In the genomic region with DNA sequence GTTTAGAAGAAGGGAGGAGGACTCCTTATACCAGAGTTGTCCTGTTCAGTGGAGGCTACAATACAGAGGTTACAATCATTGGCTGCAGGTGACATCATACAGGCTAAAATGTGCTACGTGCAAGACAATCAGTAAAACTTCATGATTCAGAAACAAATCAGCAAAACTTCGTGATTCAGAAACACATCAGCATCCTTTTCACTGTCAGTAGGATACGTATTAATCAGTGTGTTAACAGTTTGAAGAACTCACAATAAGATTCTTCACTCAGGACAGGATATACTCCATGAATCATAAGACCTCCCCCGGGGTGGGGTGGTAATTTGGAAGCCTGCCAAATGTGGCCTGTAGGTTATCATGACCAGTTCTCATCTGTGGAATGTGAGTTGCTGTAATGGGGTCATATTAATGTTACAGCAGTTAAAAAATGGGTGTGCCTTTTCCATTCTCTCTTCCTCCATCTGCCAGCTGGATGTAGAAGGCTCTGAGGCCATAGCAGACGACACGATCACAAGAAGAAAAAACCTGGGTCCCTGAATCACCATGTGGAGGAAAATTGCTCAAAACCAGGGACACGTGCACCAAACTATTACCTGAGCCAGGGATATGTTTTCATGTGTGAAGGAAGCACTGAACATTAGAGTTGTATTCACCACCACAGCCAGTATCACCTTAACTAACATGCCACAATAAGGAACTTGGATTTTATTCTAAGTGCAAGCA, we compare ENCODE assay signal across 10 cellular contexts.
DNase-seq lines count a peak whose midpoint lies in the region; ATAC-seq, FAIRE-seq and TF ChIP-seq lines count a peak whose summit lies in the region.
"Had no signal": no experiment of that assay in that cellular context is flagged by ENCODE, and none has a peak within 500 bp of the region (broad histone marks: within the 10 kb centered on the region; RNA-seq: fewer than 3 reads in every experiment).

No MANE protein-coding gene starts in this region.

- ATAC-seq in SK-N-SH treated with all-trans-retinoic acid at 6 μM for 48 hours (peak; percentile 89), foreskin keratinocyte (peak; percentile 93), GM21786 (IDR thresholded peaks at IDR 0.05; ENCODE audit: unreplicated experiment) (no peak)
- ATAC-seq in stimulated activated effector memory CD8-positive, alpha-beta T cell treated with anti-CD3 and anti-CD28 coated beads, Interleukin-12 subunit alpha, Interleukin-12 subunit beta, amount 100 ng/mL, for 72 hours = peak; percentile 99

- no peak for FAIRE-seq in D721Med (lab: Jason Lieb, UNC)

- H3K27ac ChIP-seq in foreskin keratinocyte = peak overlapping the region; percentile 95
- H3K27ac ChIP-seq: neutrophil had no signal

- intact Hi-C loops in activated naive CD4-positive, alpha-beta T cell treated with anti-CD3 and anti-CD28 coated beads for 36 hours (cut with micrococcal nuclease) = loop anchor here (2.0 kb wide), 1 partner anchor 62 kb away; no protein-coding TSS in a partner anchor

- peak overlapping the region; percentile 7 for H3K27ac Mint-ChIP-seq in activated naive CD4-positive, alpha-beta T cell treated with anti-CD3 and anti-CD28 coated beads for 36 hours
- H3K27ac Mint-ChIP-seq in stimulated activated effector memory CD8-positive, alpha-beta T cell treated with anti-CD3 and anti-CD28 coated beads, Interleukin-12 subunit alpha, Interleukin-12 subunit beta, amount 100 ng/mL, for 72 hours = peak overlapping the region; percentile 93
- H3K27ac Mint-ChIP-seq: activated naive CD4-positive, alpha-beta T cell treated with anti-CD3 and anti-CD28 coated beads, Interleukin-2, amount 50 U/mL, for 24 hours had no signal

- TF ChIP-seq CTCF in foreskin keratinocyte (conservative IDR thresholded peaks at IDR 0.05) (no peak), D721Med (IDR thresholded peaks at IDR 0.05; ENCODE audit: insufficient read depth, missing control alignments) (no peak)

- H3K36me3 Mint-ChIP-seq in activated naive CD4-positive, alpha-beta T cell treated with anti-CD3 and anti-CD28 coated beads for 36 hours (ENCODE audit: low read depth) = no peaks in the 10 kb centered on the region
- H3K36me3 Mint-ChIP-seq in stimulated activated effector memory CD8-positive, alpha-beta T cell treated with anti-CD3 and anti-CD28 coated beads, Interleukin-12 subunit alpha, Interleukin-12 subunit beta, amount 100 ng/mL, for 72 hours = no peaks in the 10 kb centered on the region

- H3K9me3 Mint-ChIP-seq in activated naive CD4-positive, alpha-beta T cell treated with anti-CD3 and anti-CD28 coated beads for 36 hours = peaks cover 2% of the 10 kb centered on the region
- H3K9me3 Mint-ChIP-seq in stimulated activated effector memory CD8-positive, alpha-beta T cell treated with anti-CD3 and anti-CD28 coated beads, Interleukin-12 subunit alpha, Interleukin-12 subunit beta, amount 100 ng/mL, for 72 hours = peaks cover 7% of the 10 kb centered on the region
- H3K9me3 Mint-ChIP-seq: activated naive CD4-positive, alpha-beta T cell treated with anti-CD3 and anti-CD28 coated beads, Interleukin-2, amount 50 U/mL, for 24 hours had no signal

- no peaks in the 10 kb centered on the region for H3K27me3 ChIP-seq in foreskin keratinocyte
- H3K27me3 ChIP-seq: neutrophil had no signal

- no peak overlapping the region for H3K4me3 Mint-ChIP-seq in activated naive CD4-positive, alpha-beta T cell treated with anti-CD3 and anti-CD28 coated beads for 36 hours
- no peak overlapping the region for H3K4me3 Mint-ChIP-seq in stimulated activated effector memory CD8-positive, alpha-beta T cell treated with anti-CD3 and anti-CD28 coated beads, Interleukin-12 subunit alpha, Interleukin-12 subunit beta, amount 100 ng/mL, for 72 hours
- H3K4me3 Mint-ChIP-seq: activated naive CD4-positive, alpha-beta T cell treated with anti-CD3 and anti-CD28 coated beads, Interleukin-2, amount 50 U/mL, for 24 hours had no signal

- no peaks in the 10 kb centered on the region for H3K27me3 Mint-ChIP-seq in activated naive CD4-positive, alpha-beta T cell treated with anti-CD3 and anti-CD28 coated beads for 36 hours (ENCODE audit: low read depth)
- H3K27me3 Mint-ChIP-seq: activated naive CD4-positive, alpha-beta T cell treated with anti-CD3 and anti-CD28 coated beads, Interleukin-2, amount 50 U/mL, for 24 hours had no signal

- H3K4me1 Mint-ChIP-seq in activated naive CD4-positive, alpha-beta T cell treated with anti-CD3 and anti-CD28 coated beads for 36 hours (ENCODE audit: low read depth) = peaks cover 8% of the 10 kb centered on the region
- H3K4me1 Mint-ChIP-seq in stimulated activated effector memory CD8-positive, alpha-beta T cell treated with anti-CD3 and anti-CD28 coated beads, Interleukin-12 subunit alpha, Interleukin-12 subunit beta, amount 100 ng/mL, for 72 hours = peaks cover 21% of the 10 kb centered on the region
- H3K4me1 Mint-ChIP-seq: activated naive CD4-positive, alpha-beta T cell treated with anti-CD3 and anti-CD28 coated beads, Interleukin-2, amount 50 U/mL, for 24 hours had no signal

- DNase-seq in activated naive CD4-positive, alpha-beta T cell treated with anti-CD3 and anti-CD28 coated beads for 36 hours = peak; percentile 71
- no peak for DNase-seq in activated naive CD4-positive, alpha-beta T cell (lab: John Stamatoyannopoulos, UW)
- DNase-seq in foreskin keratinocyte (peak; percentile 100), NCI-H510A treated with DMSO at 0.1 percent for 48 hours (lab: John Stamatoyannopoulos, UW) (no peak), D721Med (ENCODE audit: insufficient read length, low spot score) (no peak)
- peak; percentile 50 to 73 for DNase-seq in stimulated activated effector memory CD8-positive, alpha-beta T cell treated with anti-CD3 and anti-CD28 coated beads, Interleukin-12 subunit alpha, Interleukin-12 subunit beta, amount 100 ng/mL, for 72 hours (ENCODE audit: low spot score in 2 of 2)

- peaks cover 27% of the 10 kb centered on the region for H3K4me1 ChIP-seq in foreskin keratinocyte

- CTCF ChIA-PET in activated naive CD4-positive, alpha-beta T cell treated with anti-CD3 and anti-CD28 coated beads for 36 hours (lab: Charles Lee) = no interaction called here

TF ChIP-seq in SK-N-SH treated with all-trans-retinoic acid at 6 μM for 48 hours, 23 proteins besides CTCF, POLR2A, EP300 and RAD21 (continues in another document):
- TF ChIP-seq BACH2 (CRISPR knock-in tag; IDR thresholded peaks at IDR 0.05; ENCODE audit: borderline replicate concordance) = no peak
- peak; percentile 72; the same call in 1 of the 2 replicates for TF ChIP-seq ISL1 (CRISPR knock-in tag; IDR thresholded peaks at IDR 0.05)
- no peak for TF ChIP-seq RARB (CRISPR knock-in tag; IDR thresholded peaks at IDR 0.05)
- no peak for TF ChIP-seq SNAI2 (CRISPR knock-in tag; IDR thresholded peaks at IDR 0.05)
- TF ChIP-seq, protein P1, sequence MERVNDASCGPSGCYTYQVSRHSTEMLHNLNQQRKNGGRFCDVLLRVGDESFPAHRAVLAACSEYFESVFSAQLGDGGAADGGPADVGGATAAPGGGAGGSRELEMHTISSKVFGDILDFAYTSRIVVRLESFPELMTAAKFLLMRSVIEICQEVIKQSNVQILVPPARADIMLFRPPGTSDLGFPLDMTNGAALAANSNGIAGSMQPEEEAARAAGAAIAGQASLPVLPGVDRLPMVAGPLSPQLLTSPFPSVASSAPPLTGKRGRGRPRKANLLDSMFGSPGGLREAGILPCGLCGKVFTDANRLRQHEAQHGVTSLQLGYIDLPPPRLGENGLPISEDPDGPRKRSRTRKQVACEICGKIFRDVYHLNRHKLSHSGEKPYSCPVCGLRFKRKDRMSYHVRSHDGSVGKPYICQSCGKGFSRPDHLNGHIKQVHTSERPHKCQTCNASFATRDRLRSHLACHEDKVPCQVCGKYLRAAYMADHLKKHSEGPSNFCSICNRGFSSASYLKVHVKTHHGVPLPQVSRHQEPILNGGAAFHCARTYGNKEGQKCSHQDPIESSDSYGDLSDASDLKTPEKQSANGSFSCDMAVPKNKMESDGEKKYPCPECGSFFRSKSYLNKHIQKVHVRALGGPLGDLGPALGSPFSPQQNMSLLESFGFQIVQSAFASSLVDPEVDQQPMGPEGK (CRISPR knock-in tag; IDR thresholded peaks at IDR 0.05; ENCODE audit: borderline replicate concordance) = peak; percentile 64; the same call in 1 of the 2 replicates
- TF ChIP-seq, protein P2, sequence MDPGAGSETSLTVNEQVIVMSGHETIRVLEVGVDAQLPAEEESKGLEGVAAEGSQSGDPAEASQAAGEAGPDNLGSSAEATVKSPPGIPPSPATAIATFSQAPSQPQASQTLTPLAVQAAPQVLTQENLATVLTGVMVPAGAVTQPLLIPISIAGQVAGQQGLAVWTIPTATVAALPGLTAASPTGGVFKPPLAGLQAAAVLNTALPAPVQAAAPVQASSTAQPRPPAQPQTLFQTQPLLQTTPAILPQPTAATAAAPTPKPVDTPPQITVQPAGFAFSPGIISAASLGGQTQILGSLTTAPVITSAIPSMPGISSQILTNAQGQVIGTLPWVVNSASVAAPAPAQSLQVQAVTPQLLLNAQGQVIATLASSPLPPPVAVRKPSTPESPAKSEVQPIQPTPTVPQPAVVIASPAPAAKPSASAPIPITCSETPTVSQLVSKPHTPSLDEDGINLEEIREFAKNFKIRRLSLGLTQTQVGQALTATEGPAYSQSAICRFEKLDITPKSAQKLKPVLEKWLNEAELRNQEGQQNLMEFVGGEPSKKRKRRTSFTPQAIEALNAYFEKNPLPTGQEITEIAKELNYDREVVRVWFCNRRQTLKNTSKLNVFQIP (CRISPR knock-in tag; IDR thresholded peaks at IDR 0.05; ENCODE audit: borderline replicate concordance, low read depth) = no peak
- no peak for TF ChIP-seq PPARA (CRISPR knock-in tag; IDR thresholded peaks at IDR 0.05; ENCODE audit: borderline replicate concordance)
- no peak for TF ChIP-seq ARNTL (CRISPR knock-in tag; IDR thresholded peaks at IDR 0.05; ENCODE audit: borderline replicate concordance, low read depth)
- no peak for TF ChIP-seq ZC3H10 (CRISPR knock-in tag; IDR thresholded peaks at IDR 0.05)
- TF ChIP-seq ZNF8 (CRISPR knock-in tag; IDR thresholded peaks at IDR 0.05) = no peak
- no peak for TF ChIP-seq ZFP30 (CRISPR knock-in tag; IDR thresholded peaks at IDR 0.05)

Comparison
In these comparisons a context has a peak if more than half of its experiments do, and no peak if none do; other contexts are left out.
1. DNase-seq: peak in activated naive CD4-positive, alpha-beta T cell treated with anti-CD3 and anti-CD28 coated beads for 36 hours (single experiment), foreskin keratinocyte (2 of 2) and stimulated activated effector memory CD8-positive, alpha-beta T cell treated with anti-CD3 and anti-CD28 coated beads, Interleukin-12 subunit alpha, Interleukin-12 subunit beta, amount 100 ng/mL, for 72 hours (2 of 2); none in activated naive CD4-positive, alpha-beta T cell (0 of 4), NCI-H510A treated with DMSO at 0.1 percent for 48 hours (single experiment) and D721Med (single experiment).